15 cellular contexts compared by ENCODE assay signal in the genomic region with DNA sequence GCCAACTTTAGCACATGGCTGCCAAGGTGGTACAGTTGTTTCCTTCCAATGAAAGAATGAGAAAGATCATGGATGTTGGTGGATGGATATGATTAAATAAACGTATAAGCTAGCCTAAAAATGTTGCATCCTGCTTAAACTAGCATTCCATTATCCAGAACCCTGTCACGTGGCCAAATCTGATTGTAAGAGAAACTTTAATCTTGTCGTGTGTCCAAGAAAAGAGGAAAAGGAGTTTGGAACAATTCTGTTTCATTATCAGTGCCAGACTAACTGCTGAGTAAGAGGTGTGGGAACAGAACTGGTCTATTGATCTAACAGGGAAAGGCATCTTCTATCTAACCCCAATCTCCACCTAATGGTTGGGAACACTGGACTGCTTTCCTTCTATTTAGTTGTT.
DNase-seq lines count a peak whose midpoint lies in the region; ATAC-seq, FAIRE-seq and TF ChIP-seq lines count a peak whose summit lies in the region.
"Had no signal": no experiment of that assay in that cellular context is flagged by ENCODE, and none has a peak within 500 bp of the region (broad histone marks: within the 10 kb centered on the region; RNA-seq: fewer than 3 reads in every experiment).

No MANE protein-coding gene starts in this region.

- FAIRE-seq in astrocyte (lab: Jason Lieb, UNC): peak; percentile 65
- FAIRE-seq: A549, D721Med had no signal

- H3K4me2 ChIP-seq in GM23248 (ENCODE audit: unreplicated experiment) (no peak overlapping the region), astrocyte (ENCODE audit: low read length) (no peak overlapping the region), Karpas-422 (ENCODE audit: low read depth, low read length, poor library complexity, severe bottlenecking) (no peak overlapping the region)
- H3K4me2 ChIP-seq: A549, GM23338 had no signal

- no peaks in the 10 kb centered on the region for H3K4me1 ChIP-seq in GM23248 (ENCODE audit: insufficient read depth)
- H3K4me1 ChIP-seq in astrocyte (ENCODE audit: insufficient read depth, low read length): no peaks in the 10 kb centered on the region
- no peaks in the 10 kb centered on the region for H3K4me1 ChIP-seq in Karpas-422 (ENCODE audit: low read length)
- H3K4me1 ChIP-seq: A549 had no signal

- no peak overlapping the region for H3K27ac ChIP-seq in GM23248
- H3K27ac ChIP-seq in astrocyte (ENCODE audit: low read depth, low read length): no peak overlapping the region
- no peak overlapping the region for H3K27ac ChIP-seq in Karpas-422 (ENCODE audit: low read length)
- H3K27ac ChIP-seq: A549 had no signal

- H3K9me3 ChIP-seq in GM23248 (ENCODE audit: low read depth) (no peaks in the 10 kb centered on the region), astrocyte (ENCODE audit: insufficient read depth, low read depth, low read length) (no peaks in the 10 kb centered on the region), Karpas-422 (ENCODE audit: low read length) (no peaks in the 10 kb centered on the region)
- H3K9me3 ChIP-seq: A549 had no signal

- H3K4me1 Mint-ChIP-seq in astrocyte (ENCODE audit: low read depth, unreplicated experiment): no peaks in the 10 kb centered on the region
- H3K4me1 Mint-ChIP-seq: CD14-positive monocyte, GM23338 had no signal

- H3K9me3 Mint-ChIP-seq in astrocyte (ENCODE audit: unreplicated experiment): no peaks in the 10 kb centered on the region
- H3K9me3 Mint-ChIP-seq: CD8-positive, alpha-beta T cell; GM23338 had no signal

- H3K27me3 ChIP-seq in GM23248 (replicated peaks; ENCODE audit: insufficient read depth): no peaks in the 10 kb centered on the region
- no peaks in the 10 kb centered on the region for H3K27me3 ChIP-seq in astrocyte (ENCODE audit: insufficient read depth, low read length)
- H3K27me3 ChIP-seq in Karpas-422 (ENCODE audit: low read length): no peaks in the 10 kb centered on the region

- H3K79me2 ChIP-seq in GM23248 (ENCODE audit: insufficient read depth) (no peaks in the 10 kb centered on the region), astrocyte (ENCODE audit: insufficient read depth, low read length) (no peaks in the 10 kb centered on the region), Karpas-422 (ENCODE audit: low read length) (no peaks in the 10 kb centered on the region)

- H4K20me1 ChIP-seq in GM23248 (ENCODE audit: insufficient read depth) (no peaks in the 10 kb centered on the region), astrocyte (ENCODE audit: insufficient read depth, low read length) (no peaks in the 10 kb centered on the region), Karpas-422 (ENCODE audit: insufficient read depth, low read depth, low read length) (no peaks in the 10 kb centered on the region)

- no peak for TF ChIP-seq CTCF in astrocyte (IDR thresholded peaks at IDR 0.05; ENCODE audit: insufficient read depth, low read depth, low read length)

- H3K36me3 ChIP-seq in GM23248 (ENCODE audit: low read depth) (no peaks in the 10 kb centered on the region), astrocyte (ENCODE audit: insufficient read depth, low read length) (no peaks in the 10 kb centered on the region), Karpas-422 (ENCODE audit: insufficient read depth, low read length) (no peaks in the 10 kb centered on the region)

- H2AFZ ChIP-seq in GM23248 (no peak overlapping the region), astrocyte (ENCODE audit: low read depth, low read length) (no peak overlapping the region), Karpas-422 (ENCODE audit: low read length) (no peak overlapping the region)
- H2AFZ ChIP-seq: GM23338 had no signal

- H3K27me3 Mint-ChIP-seq in astrocyte (ENCODE audit: low read depth, unreplicated experiment): no peaks in the 10 kb centered on the region

- H3K4me3 ChIP-seq in GM23248: no peak overlapping the region
- H3K4me3 ChIP-seq in astrocyte (ENCODE audit: insufficient read depth, low read depth, low read length): no peak overlapping the region
- no peak overlapping the region for H3K4me3 ChIP-seq in Karpas-422 (ENCODE audit: low read length)
- H3K4me3 ChIP-seq: A549, GM23338 had no signal

- 18 to 24% methylated on average over 3 of the region's 3 CpGs for WGBS in GM23248 (ENCODE audit: low coverage in 1 of 2, low lambda C conversion rate in 2 of 2, missing lambda C conversion rate in 2 of 2), 2 experiments

- H3K9me2 ChIP-seq in GM23248 (ENCODE audit: insufficient read depth) (peaks cover 3% of the 10 kb centered on the region; the same call in 1 of the 2 replicates), Karpas-422 (replicated peaks; ENCODE audit: insufficient read depth, low read length) (no peaks in the 10 kb centered on the region)

- H3K4me3 Mint-ChIP-seq in astrocyte (ENCODE audit: unreplicated experiment): no peak overlapping the region
- H3K4me3 Mint-ChIP-seq: CD14-positive monocyte; CD8-positive, alpha-beta T cell; GM23338 had no signal

- in situ Hi-C loops in GM23248 (cut with MboI): no loop called here

- H3K9ac ChIP-seq in GM23248 (no peak overlapping the region), astrocyte (ENCODE audit: low read length) (no peak overlapping the region), Karpas-422 (ENCODE audit: low read length) (no peak overlapping the region)

- no peaks in the 10 kb centered on the region for H3F3A ChIP-seq in GM23248 (ENCODE audit: insufficient read depth)

- ATAC-seq in HG02973 (IDR thresholded peaks at IDR 0.05; ENCODE audit: unreplicated experiment): no peak
- ATAC-seq: A549; CD8-positive, alpha-beta T cell; GM23338 had no signal

- DNase-seq in GM23248 (peak; percentile 2), astrocyte (ENCODE audit: low read depth) (peak; percentile 28), fibroblast of peridontal ligament (ENCODE audit: extremely low read depth) (peak; percentile 55), Karpas-422 (no peak), SHP77 treated with DMSO at 0.1 percent for 48 hours (lab: John Stamatoyannopoulos, UW) (no peak)
- DNase-seq: CD8-positive, alpha-beta T cell; COR-L47; DND-41; H7; IMR-90 had no signal

- no peak overlapping the region for H3K27ac Mint-ChIP-seq in astrocyte (ENCODE audit: unreplicated experiment)
- H3K27ac Mint-ChIP-seq: CD14-positive monocyte; CD8-positive, alpha-beta T cell; GM23338 had no signal

- H3K36me3 Mint-ChIP-seq in astrocyte (ENCODE audit: low read depth, unreplicated experiment): no peaks in the 10 kb centered on the region
- H3K36me3 Mint-ChIP-seq: CD14-positive monocyte; CD8-positive, alpha-beta T cell had no signal

Comparison
In these comparisons a context has a peak if more than half of its experiments do, and no peak if none do; other contexts are left out.
1. DNase-seq: peak in GM23248 (single experiment), astrocyte (single experiment) and fibroblast of peridontal ligament (single experiment); none in Karpas-422 (single experiment) and SHP77 treated with DMSO at 0.1 percent for 48 hours (single experiment).